ENCODE assay signal across 20 cellular contexts in genomic region chr3:41963823-41964222, GRCh38.
"Had no signal": no experiment of that assay in that cellular context is flagged by ENCODE, and none has a peak within 500 bp of the region (broad histone marks: within the 10 kb centered on the region; RNA-seq: fewer than 3 reads in every experiment).

No MANE protein-coding gene starts in this region.

- ATAC-seq: gastroesophageal sphincter, left lung, lower lobe of right lung had no signal

- DNase-seq: dermis blood vessel endothelial cell; esophagus squamous epithelium; foreskin fibroblast; immature natural killer cell; left lung; lower lobe of right lung; midbrain; posterior cingulate gyrus; sigmoid colon; stimulated activated CD4-positive, alpha-beta T cell treated with anti-CD3 and anti-CD28 coated beads, Interleukin-12 subunit alpha, Interleukin-12 subunit beta, amount 100 ng/mL, for 4 hours; stimulated activated naive CD4-positive, alpha-beta T cell; stomach; transverse colon had no signal

- FAIRE-seq: colon, keratinocyte had no signal

- H3K27ac Mint-ChIP-seq: memory B cell had no signal

- H3K4me3 ChIP-seq: esophagus squamous epithelium, gastroesophageal sphincter, left lung, lower lobe of right lung, sigmoid colon, skin epidermis, stomach, thoracic aorta, transverse colon had no signal

- H3K27ac ChIP-seq: esophagus squamous epithelium, gastroesophageal sphincter, left lung, lower lobe of right lung, neutrophil, sigmoid colon, skin epidermis, stomach, thoracic aorta, transverse colon had no signal

- H3K27me3 Mint-ChIP-seq: memory B cell had no signal

- H3K9me3 Mint-ChIP-seq: memory B cell had no signal

- H3K27me3 ChIP-seq: esophagus squamous epithelium, gastroesophageal sphincter, left lung, neutrophil, sigmoid colon, stomach, transverse colon had no signal

- H3K36me3 Mint-ChIP-seq: immature natural killer cell, memory B cell had no signal

- H3K4me3 Mint-ChIP-seq: memory B cell had no signal

- H3K36me3 ChIP-seq: esophagus squamous epithelium, gastroesophageal sphincter, left lung, lower lobe of right lung, neutrophil, sigmoid colon, stomach, thoracic aorta, transverse colon had no signal

- H3K9me3 ChIP-seq: esophagus squamous epithelium, gastroesophageal sphincter, left lung, lower lobe of right lung, neutrophil, sigmoid colon, stomach, thoracic aorta, transverse colon had no signal
